Comparison of ENCODE assay signal across 17 cellular contexts in genomic region chr6:142009647-142010046, GRCh38.
DNase-seq lines count a peak whose midpoint lies in the region; ATAC-seq and TF ChIP-seq lines count a peak whose summit lies in the region.
"Had no signal": no experiment of that assay in that cellular context is flagged by ENCODE, and none has a peak within 500 bp of the region (broad histone marks: within the 10 kb centered on the region; RNA-seq: fewer than 3 reads in every experiment).

No MANE protein-coding gene starts in this region.

- peak overlapping the region; percentile 69 for H3K27ac Mint-ChIP-seq in osteocyte (ENCODE audit: unreplicated experiment)
- H3K27ac Mint-ChIP-seq: effector memory CD8-positive, alpha-beta T cell; immature natural killer cell; stimulated activated naive CD8-positive, alpha-beta T cell treated with anti-CD3 and anti-CD28 coated beads, Interleukin-15, amount 100 ng/mL, for 72 hours had no signal

- no peaks in the 10 kb centered on the region for H3K27me3 Mint-ChIP-seq in osteocyte (ENCODE audit: unreplicated experiment)
- H3K27me3 Mint-ChIP-seq: effector memory CD8-positive, alpha-beta T cell had no signal

- TF ChIP-seq CTCF in fibroblast of pulmonary artery (IDR thresholded peaks at IDR 0.05; ENCODE audit: low read length, missing control alignments), result no peak
- TF ChIP-seq CTCF in osteocyte (IDR thresholded peaks at IDR 0.05), result no peak

- no peak overlapping the region for H3K4me3 Mint-ChIP-seq in osteocyte (ENCODE audit: unreplicated experiment)
- H3K4me3 Mint-ChIP-seq: effector memory CD8-positive, alpha-beta T cell; immature natural killer cell; stimulated activated naive CD8-positive, alpha-beta T cell treated with anti-CD3 and anti-CD28 coated beads, Interleukin-15, amount 100 ng/mL, for 72 hours had no signal

- peaks cover 4% of the 10 kb centered on the region for H3K9me3 Mint-ChIP-seq in osteocyte (ENCODE audit: unreplicated experiment)
- H3K9me3 Mint-ChIP-seq: effector memory CD8-positive, alpha-beta T cell; stimulated activated naive CD8-positive, alpha-beta T cell treated with anti-CD3 and anti-CD28 coated beads, Interleukin-15, amount 100 ng/mL, for 72 hours had no signal

- in situ Hi-C loops in SK-MEL-5 (cut with HindIII; ENCODE audit: low pct_unique_long_range_greater_than_20kb, low sequenced_read_pairs), result no loop called here

- ATAC-seq in HG03097 (IDR thresholded peaks at IDR 0.05; ENCODE audit: low FRiP score, unreplicated experiment), result no peak
- no peak for ATAC-seq in GM19467 (IDR thresholded peaks at IDR 0.05; ENCODE audit: unreplicated experiment)
- no peak for ATAC-seq in HG03039 (IDR thresholded peaks at IDR 0.05; ENCODE audit: unreplicated experiment)
- ATAC-seq: effector memory CD8-positive, alpha-beta T cell; stimulated activated naive CD8-positive, alpha-beta T cell treated with anti-CD3 and anti-CD28 coated beads, Interleukin-15, amount 100 ng/mL, for 72 hours had no signal

- H3K4me1 Mint-ChIP-seq in osteocyte (ENCODE audit: unreplicated experiment), result peaks cover 43% of the 10 kb centered on the region
- H3K4me1 Mint-ChIP-seq: immature natural killer cell had no signal

- DNase-seq in ELR (ENCODE audit: low read depth), result peak; percentile 35
- peak; percentile 50 for DNase-seq in SK-MEL-5 (ENCODE audit: low read depth, low spot score)
- peak; percentile 60 for DNase-seq in fibroblast of pulmonary artery (ENCODE audit: low read depth)
- no peak for DNase-seq in osteocyte (ENCODE audit: extremely low spot score, unreplicated experiment)
- no peak for DNase-seq in DMS 273 treated with DMSO at 0.1 percent for 48 hours (lab: John Stamatoyannopoulos, UW)
- DNase-seq: activated gamma-delta T cell; C1 segment of cervical spinal cord; DMS79 treated with DMSO at 0.1 percent for 48 hours; effector memory CD8-positive, alpha-beta T cell; H7; immature natural killer cell; Kasumi-1; NCI-H446 treated with DMSO at 0.1 percent for 48 hours; stimulated activated naive CD8-positive, alpha-beta T cell treated with anti-CD3 and anti-CD28 coated beads, Interleukin-15, amount 100 ng/mL, for 72 hours had no signal

- no peaks in the 10 kb centered on the region for H3K36me3 Mint-ChIP-seq in osteocyte (ENCODE audit: unreplicated experiment)
- H3K36me3 Mint-ChIP-seq: immature natural killer cell had no signal

- H3K4me3 ChIP-seq in fibroblast of pulmonary artery (replicated peaks; ENCODE audit: low read depth, low read length), result no peak overlapping the region

Comparison
In these comparisons a context has a peak if more than half of its experiments do, and no peak if none do; other contexts are left out.
1. DNase-seq: peak in ELR (single experiment), SK-MEL-5 (single experiment) and fibroblast of pulmonary artery (single experiment); none in osteocyte (single experiment) and DMS 273 treated with DMSO at 0.1 percent for 48 hours (single experiment).